Comparison of ENCODE assay signal across 9 cellular contexts in genomic region chr12:77325505-77325904, GRCh38.
DNase-seq lines count a peak whose midpoint lies in the region; ATAC-seq and TF ChIP-seq lines count a peak whose summit lies in the region.
"Had no signal": no experiment of that assay in that cellular context is flagged by ENCODE, and none has a peak within 500 bp of the region (broad histone marks: within the 10 kb centered on the region; RNA-seq: fewer than 3 reads in every experiment).

No MANE protein-coding gene starts in this region.

- H3K4me3 ChIP-seq in hepatocyte: peak overlapping the region; percentile 54

- H3K4me2 ChIP-seq in hepatocyte: peak overlapping the region; percentile 95

- peaks cover 29% of the 10 kb centered on the region for H3K27me3 ChIP-seq in hepatocyte

- peaks cover 6% of the 10 kb centered on the region for H3K4me1 Mint-ChIP-seq in activated T-helper 17 cell treated with anti-CD3 and anti-CD28 coated beads, Interleukin-2, amount 50 U/mL, for 72 hours
- peaks cover 11% of the 10 kb centered on the region for H3K4me1 Mint-ChIP-seq in stimulated activated effector memory CD8-positive, alpha-beta T cell treated with anti-CD3 and anti-CD28 coated beads, Interleukin-12 subunit alpha, Interleukin-12 subunit beta, amount 100 ng/mL, for 72 hours

- no peak overlapping the region for H3K27ac ChIP-seq in hepatocyte
- H3K27ac ChIP-seq: C4-2B had no signal

- peak overlapping the region; percentile 61 for H3K4me3 Mint-ChIP-seq in activated T-helper 17 cell treated with anti-CD3 and anti-CD28 coated beads, Interleukin-2, amount 50 U/mL, for 72 hours
- peak overlapping the region; percentile 6 for H3K4me3 Mint-ChIP-seq in stimulated activated effector memory CD8-positive, alpha-beta T cell treated with anti-CD3 and anti-CD28 coated beads, Interleukin-12 subunit alpha, Interleukin-12 subunit beta, amount 100 ng/mL, for 72 hours

- no peaks in the 10 kb centered on the region for H3K79me2 ChIP-seq in hepatocyte

- no peak for ATAC-seq in activated T-helper 17 cell treated with anti-CD3 and anti-CD28 coated beads, Interleukin-2, amount 50 U/mL, for 72 hours (replicated peaks)
- no peak for ATAC-seq in stimulated activated effector memory CD8-positive, alpha-beta T cell treated with anti-CD3 and anti-CD28 coated beads, Interleukin-12 subunit alpha, Interleukin-12 subunit beta, amount 100 ng/mL, for 72 hours

- H3K9me3 Mint-ChIP-seq in activated T-helper 17 cell treated with anti-CD3 and anti-CD28 coated beads, Interleukin-2, amount 50 U/mL, for 72 hours: peaks cover 3% of the 10 kb centered on the region
- H3K9me3 Mint-ChIP-seq in stimulated activated effector memory CD8-positive, alpha-beta T cell treated with anti-CD3 and anti-CD28 coated beads, Interleukin-12 subunit alpha, Interleukin-12 subunit beta, amount 100 ng/mL, for 72 hours: peaks cover 2% of the 10 kb centered on the region

- peaks cover 4% of the 10 kb centered on the region for H3K4me1 ChIP-seq in hepatocyte (ENCODE audit: insufficient read depth)

- peaks cover 59% of the 10 kb centered on the region for H3K27me3 Mint-ChIP-seq in activated T-helper 17 cell treated with anti-CD3 and anti-CD28 coated beads, Interleukin-2, amount 50 U/mL, for 72 hours

- DNase-seq in NCI-H1092 treated with DMSO at 0.1 percent for 48 hours (lab: John Stamatoyannopoulos, UW) (peak; percentile 2), NCI-H1092 (lab: John Stamatoyannopoulos, UW) (no peak), hepatocyte (ENCODE audit: low spot score) (peak; percentile 14), 8988T (no peak), NCI-H2029 (lab: John Stamatoyannopoulos, UW) (no peak), SK-N-DZ (ENCODE audit: low spot score) (no peak)
- DNase-seq in stimulated activated effector memory CD8-positive, alpha-beta T cell treated with anti-CD3 and anti-CD28 coated beads, Interleukin-12 subunit alpha, Interleukin-12 subunit beta, amount 100 ng/mL, for 72 hours (ENCODE audit: low spot score in 2 of 2): no peak

- no peak overlapping the region for H3K27ac Mint-ChIP-seq in activated T-helper 17 cell treated with anti-CD3 and anti-CD28 coated beads, Interleukin-2, amount 50 U/mL, for 72 hours
- peak overlapping the region; percentile 18 for H3K27ac Mint-ChIP-seq in stimulated activated effector memory CD8-positive, alpha-beta T cell treated with anti-CD3 and anti-CD28 coated beads, Interleukin-12 subunit alpha, Interleukin-12 subunit beta, amount 100 ng/mL, for 72 hours

- WGBS in hepatocyte (ENCODE audit: low lambda C conversion rate, missing lambda C conversion rate): 4% methylated on average over 7 of the region's 24 CpGs

- no peak for TF ChIP-seq CTCF in hepatocyte (IDR thresholded peaks at IDR 0.05; ENCODE audit: poor library complexity)

- H3K36me3 ChIP-seq in hepatocyte (replicated peaks; ENCODE audit: insufficient read depth, low read depth): no peaks in the 10 kb centered on the region

- H3K9me3 ChIP-seq in hepatocyte (ENCODE audit: low read depth): no peaks in the 10 kb centered on the region

- H2AFZ ChIP-seq in hepatocyte: peak overlapping the region; percentile 80

- no peaks in the 10 kb centered on the region for H4K20me1 ChIP-seq in hepatocyte (ENCODE audit: insufficient read depth, poor library complexity, severe bottlenecking)

- no peaks in the 10 kb centered on the region for H3K36me3 Mint-ChIP-seq in activated T-helper 17 cell treated with anti-CD3 and anti-CD28 coated beads, Interleukin-2, amount 50 U/mL, for 72 hours (ENCODE audit: low read depth)
- no peaks in the 10 kb centered on the region for H3K36me3 Mint-ChIP-seq in stimulated activated effector memory CD8-positive, alpha-beta T cell treated with anti-CD3 and anti-CD28 coated beads, Interleukin-12 subunit alpha, Interleukin-12 subunit beta, amount 100 ng/mL, for 72 hours

- no peaks in the 10 kb centered on the region for H3K9me2 ChIP-seq in hepatocyte (replicated peaks; ENCODE audit: insufficient read depth)

Comparison
In these comparisons a context has a peak if more than half of its experiments do, and no peak if none do; other contexts are left out.
1. DNase-seq: peak in NCI-H1092 treated with DMSO at 0.1 percent for 48 hours (single experiment) and hepatocyte (single experiment); none in NCI-H1092 (single experiment), stimulated activated effector memory CD8-positive, alpha-beta T cell treated with anti-CD3 and anti-CD28 coated beads, Interleukin-12 subunit alpha, Interleukin-12 subunit beta, amount 100 ng/mL, for 72 hours (0 of 2), 8988T (single experiment), NCI-H2029 (single experiment) and SK-N-DZ (single experiment).